ENCODE assay signal across 1 cellular context in genomic region chr9:136725612-136726011, GRCh38.
TF ChIP-seq lines count a peak whose summit lies in the region.

No MANE protein-coding gene starts in this region.

TF ChIP-seq in HEK293, 187 proteins besides CTCF, POLR2A, EP300 and RAD21:
- TF ChIP-seq PRDM10 (tag by site-specific recombination; IDR thresholded peaks at IDR 0.05) = peak; percentile 54; the same call in 1 of the 2 replicates
- peak; percentile 49; the same call in 1 of the 2 replicates for TF ChIP-seq GLIS1 (tag by site-specific recombination; IDR thresholded peaks at IDR 0.05)
- no peak for TF ChIP-seq ZNF585B (tag by site-specific recombination; IDR thresholded peaks at IDR 0.05)
- TF ChIP-seq ZBTB17 (tag by site-specific recombination; IDR thresholded peaks at IDR 0.05) = peak; percentile 76
- TF ChIP-seq ZNF140 (tag by site-specific recombination; IDR thresholded peaks at IDR 0.05) = no peak
- peak; percentile 45 for TF ChIP-seq GLIS2 (tag by site-specific recombination; IDR thresholded peaks at IDR 0.05)
- peak; percentile 58 for TF ChIP-seq ZNF341 (tag by site-specific recombination; IDR thresholded peaks at IDR 0.05; ENCODE audit: low read depth)
- TF ChIP-seq ZBTB20 (tag by site-specific recombination; IDR thresholded peaks at IDR 0.05) = 0 out of 2 replicates have a peak, but pooled peaks have one; percentile 43
- TF ChIP-seq ZNF558 (tag by site-specific recombination; IDR thresholded peaks at IDR 0.05) = no peak
- no peak for TF ChIP-seq ZNF155 (tag by site-specific recombination; IDR thresholded peaks at IDR 0.05)
- TF ChIP-seq KLF1 (tag by site-specific recombination; IDR thresholded peaks at IDR 0.05) = 0 out of 2 replicates have a peak, but pooled peaks have one; percentile 15
